Comparison of ENCODE assay signal across 24 cellular contexts in the genomic region with DNA sequence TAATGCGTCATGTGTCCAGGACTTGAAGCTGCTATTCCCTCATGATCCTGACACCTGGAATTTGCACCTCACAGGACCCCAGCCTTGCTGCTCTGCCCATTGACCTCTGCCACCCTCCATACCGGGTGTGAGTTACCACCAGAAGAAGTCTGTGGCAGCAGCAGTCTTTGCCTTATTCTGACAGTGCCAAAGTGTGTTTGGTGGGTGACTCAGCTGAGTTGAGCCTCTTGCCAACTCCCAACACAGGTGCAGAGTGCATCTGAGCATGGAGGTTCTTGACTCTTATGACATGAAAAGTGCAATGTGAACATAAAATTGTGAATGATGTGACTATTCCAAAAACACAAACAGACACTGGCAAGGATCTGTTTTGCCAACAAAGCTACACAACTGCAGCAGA.
DNase-seq lines count a peak whose midpoint lies in the region; ATAC-seq, FAIRE-seq and TF ChIP-seq lines count a peak whose summit lies in the region.
"Had no signal": no experiment of that assay in that cellular context is flagged by ENCODE, and none has a peak within 500 bp of the region (broad histone marks: within the 10 kb centered on the region; RNA-seq: fewer than 3 reads in every experiment).

No MANE protein-coding gene starts in this region.

- H3K9me1 ChIP-seq in keratinocyte (ENCODE audit: control insufficient read depth, extremely low read depth, insufficient read depth, low read length) = no peaks in the 10 kb centered on the region

- FAIRE-seq in keratinocyte (lab: Jason Lieb, UNC) = peak; percentile 9
- FAIRE-seq: GM18507 had no signal

- DNase-seq in DMS53 (lab: John Stamatoyannopoulos, UW) (peak; percentile 82), M059J (ENCODE audit: low read depth) (peak; percentile 59), astrocyte of the cerebellum (ENCODE audit: low read depth) (peak; percentile 3), keratinocyte (ENCODE audit: low read depth, low spot score) (no peak), Peyer's patch (no peak), NCI-H2081 treated with DMSO at 0.1 percent for 48 hours (lab: John Stamatoyannopoulos, UW) (no peak), heart right ventricle (no peak)
- DNase-seq: activated naive CD8-positive, alpha-beta T cell treated with anti-CD3 and anti-CD28 coated beads, Interleukin-2, amount 50 U/mL, for 24 hours; activated T-cell treated with anti-CD3 and anti-CD28 coated beads, Interleukin-2, amount 50 U/mL, for 48 hours; DMS79 treated with DMSO at 0.1 percent for 48 hours; effector CD4-positive, alpha-beta T cell; erythroblast; HCEC 1CT; Karpas-422; left colon; NCI-H1694 treated with DMSO at 0.1 percent for 48 hours; NCI-H526 treated with DMSO at 0.1 percent for 48 hours; right lobe of liver; stimulated activated CD4-positive, alpha-beta T cell treated with anti-CD3 and anti-CD28 coated beads, Interleukin-12 subunit alpha, Interleukin-12 subunit beta, amount 100 ng/mL, for 4 hours; stimulated activated CD4-positive, alpha-beta T cell treated with anti-CD3 and anti-CD28 coated beads, Interleukin-4, amount 100 ng/mL, for 1 hour; transverse colon had no signal

- H3K9me3 ChIP-seq in keratinocyte (ENCODE audit: control insufficient read depth, low read depth, low read length) (no peaks in the 10 kb centered on the region), Peyer's patch (no peaks in the 10 kb centered on the region), heart right ventricle (peaks cover 0 to 7% (median 0%) of the 10 kb centered on the region in 11 donors)
- H3K9me3 ChIP-seq: right lobe of liver had no signal

- H4K20me1 ChIP-seq in keratinocyte (ENCODE audit: control insufficient read depth, extremely low read depth, insufficient read depth, low read length) = no peaks in the 10 kb centered on the region

- H3K27ac ChIP-seq in keratinocyte (ENCODE audit: control insufficient read depth, insufficient read depth, low read length) = no peak overlapping the region
- H3K27ac ChIP-seq in Peyer's patch = no peak overlapping the region
- H3K27ac ChIP-seq in heart right ventricle = no peak overlapping the region
- H3K27ac ChIP-seq: right lobe of liver, transverse colon had no signal

- H3K4me1 ChIP-seq in keratinocyte (ENCODE audit: control insufficient read depth, extremely low read depth, insufficient read depth, low read length) (peaks cover 9% of the 10 kb centered on the region), Peyer's patch (no peaks in the 10 kb centered on the region), heart right ventricle (no peaks in the 10 kb centered on the region)
- H3K4me1 ChIP-seq: right lobe of liver, transverse colon had no signal

- no peaks in the 10 kb centered on the region for H3K79me2 ChIP-seq in keratinocyte (ENCODE audit: control insufficient read depth, insufficient read depth, low read length)

- WGBS in heart right ventricle, 2 donors = 86 to 98% methylated on average over 2 of the region's 2 CpGs

- H2AFZ ChIP-seq in keratinocyte (ENCODE audit: control insufficient read depth, low read length) = no peak overlapping the region

- TF ChIP-seq CTCF in astrocyte of the cerebellum (IDR thresholded peaks at IDR 0.05; ENCODE audit: low read depth, low read length, missing control alignments) (no peak), keratinocyte (optimal IDR thresholded peaks at IDR 0.05 in 1 of 3, IDR thresholded peaks at IDR 0.05 in 1 of 3, conservative IDR thresholded peaks at IDR 0.05 in 1 of 3; ENCODE audit: extremely low read depth in 1 of 3, insufficient read depth in 2 of 3, low read length in 3 of 3) (no peak), Peyer's patch (IDR thresholded peaks at IDR 0.05) (no peak), heart right ventricle (IDR thresholded peaks at IDR 0.05) (no peak)

- no peak overlapping the region for H3K4me2 ChIP-seq in keratinocyte (ENCODE audit: control insufficient read depth, extremely low read depth, insufficient read depth, low read depth, low read length)

- dilution Hi-C loops in keratinocyte (cut with MboI; ENCODE audit: extremely low pct_ligation_motif_present, low sequenced_read_pairs) = no loop called here

- no peak for TF ChIP-seq POLR2A in Peyer's patch (IDR thresholded peaks at IDR 0.05)

- no peak for ATAC-seq in HG02763 (IDR thresholded peaks at IDR 0.05; ENCODE audit: unreplicated experiment)
- no peak for ATAC-seq in heart right ventricle
- ATAC-seq: activated naive CD8-positive, alpha-beta T cell treated with anti-CD3 and anti-CD28 coated beads, Interleukin-2, amount 50 U/mL, for 24 hours; left colon; SK-N-SH treated with all-trans-retinoic acid at 6 μM for 48 hours had no signal

- H3K36me3 ChIP-seq in keratinocyte (ENCODE audit: control insufficient read depth in 2 of 2, extremely low read depth in 1 of 2, insufficient read depth in 2 of 2, low read length in 2 of 2) (no peaks in the 10 kb centered on the region), Peyer's patch (no peaks in the 10 kb centered on the region), heart right ventricle (no peaks in the 10 kb centered on the region)
- H3K36me3 ChIP-seq: right lobe of liver, transverse colon had no signal

- H3K9ac ChIP-seq in keratinocyte (ENCODE audit: control insufficient read depth, extremely low read depth, insufficient read depth, low read length) = no peak overlapping the region

- intact Hi-C loops in heart right ventricle (cut with DNase I) = no loop called here

- in situ Hi-C loops in astrocyte of the cerebellum (cut with HindIII; ENCODE audit: low sequenced_read_pairs) = no loop called here

- H3K27me3 ChIP-seq in keratinocyte (ENCODE audit: control insufficient read depth, extremely low read depth, insufficient read depth, low read length) (no peaks in the 10 kb centered on the region), Peyer's patch (no peaks in the 10 kb centered on the region), heart right ventricle (no peaks in the 10 kb centered on the region)
- H3K27me3 ChIP-seq: right lobe of liver, transverse colon had no signal

- H3K4me3 ChIP-seq in astrocyte of the cerebellum (ENCODE audit: low read depth, low read length) = no peak overlapping the region
- H3K4me3 ChIP-seq in keratinocyte (ENCODE audit: control insufficient read depth in 2 of 3, extremely low read depth in 1 of 3, insufficient read depth in 2 of 3, low read depth in 1 of 3, low read length in 3 of 3) = no peak overlapping the region
- H3K4me3 ChIP-seq in Peyer's patch = no peak overlapping the region
- no peak overlapping the region for H3K4me3 ChIP-seq in heart right ventricle
- H3K4me3 ChIP-seq: right lobe of liver, transverse colon had no signal

Comparison
In these comparisons a context has a peak if more than half of its experiments do, and no peak if none do; other contexts are left out.
1. DNase-seq: peak in DMS53 (single experiment), M059J (single experiment) and astrocyte of the cerebellum (single experiment); none in keratinocyte (single experiment), Peyer's patch (0 of 3), NCI-H2081 treated with DMSO at 0.1 percent for 48 hours (single experiment) and heart right ventricle (0 of 2).